ENCODE assay signal across 1 cellular context in the genomic region with DNA sequence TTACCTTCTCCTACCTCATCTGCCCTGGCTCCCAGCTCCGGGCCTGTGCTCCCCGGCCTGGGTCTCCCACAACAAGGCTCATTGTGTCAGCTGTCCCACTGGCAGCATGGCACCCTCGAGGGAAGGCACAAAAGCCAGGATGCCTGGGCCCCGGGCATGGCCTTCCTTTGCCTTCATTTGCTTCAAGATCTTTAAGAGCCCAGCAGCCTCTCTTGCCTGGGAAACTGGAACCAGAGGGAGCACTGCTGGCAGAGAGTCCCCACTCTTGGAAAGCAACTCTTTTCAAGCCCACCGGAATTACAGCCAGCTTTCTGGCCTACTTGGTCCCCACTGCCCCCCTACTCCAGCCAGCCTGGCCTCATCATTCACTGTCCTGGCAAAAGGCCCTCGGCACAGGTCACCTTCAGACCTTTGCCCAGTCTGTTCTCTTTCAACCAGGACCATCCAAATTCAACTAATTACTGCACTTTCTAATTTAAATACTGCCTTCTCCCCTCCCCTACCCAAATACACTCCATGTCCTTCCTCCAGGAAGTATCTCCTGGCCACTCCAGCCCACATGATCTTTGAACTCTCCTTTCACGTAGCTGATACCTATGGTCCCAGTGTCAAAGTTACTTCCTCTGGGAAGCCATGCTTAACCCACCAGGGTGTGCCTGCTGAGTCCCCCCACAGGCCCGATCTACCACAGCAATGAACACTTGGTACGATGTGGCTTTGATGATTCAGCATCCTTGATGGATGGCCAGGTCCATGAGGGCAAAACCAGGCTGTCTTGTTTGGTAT.
TF ChIP-seq lines count a peak whose summit lies in the region.

No MANE protein-coding gene starts in this region.

TF ChIP-seq in HepG2, 621 proteins besides CTCF, POLR2A, EP300 and RAD21 (continued from another document and continues in another):
- TF ChIP-seq, protein P1, sequence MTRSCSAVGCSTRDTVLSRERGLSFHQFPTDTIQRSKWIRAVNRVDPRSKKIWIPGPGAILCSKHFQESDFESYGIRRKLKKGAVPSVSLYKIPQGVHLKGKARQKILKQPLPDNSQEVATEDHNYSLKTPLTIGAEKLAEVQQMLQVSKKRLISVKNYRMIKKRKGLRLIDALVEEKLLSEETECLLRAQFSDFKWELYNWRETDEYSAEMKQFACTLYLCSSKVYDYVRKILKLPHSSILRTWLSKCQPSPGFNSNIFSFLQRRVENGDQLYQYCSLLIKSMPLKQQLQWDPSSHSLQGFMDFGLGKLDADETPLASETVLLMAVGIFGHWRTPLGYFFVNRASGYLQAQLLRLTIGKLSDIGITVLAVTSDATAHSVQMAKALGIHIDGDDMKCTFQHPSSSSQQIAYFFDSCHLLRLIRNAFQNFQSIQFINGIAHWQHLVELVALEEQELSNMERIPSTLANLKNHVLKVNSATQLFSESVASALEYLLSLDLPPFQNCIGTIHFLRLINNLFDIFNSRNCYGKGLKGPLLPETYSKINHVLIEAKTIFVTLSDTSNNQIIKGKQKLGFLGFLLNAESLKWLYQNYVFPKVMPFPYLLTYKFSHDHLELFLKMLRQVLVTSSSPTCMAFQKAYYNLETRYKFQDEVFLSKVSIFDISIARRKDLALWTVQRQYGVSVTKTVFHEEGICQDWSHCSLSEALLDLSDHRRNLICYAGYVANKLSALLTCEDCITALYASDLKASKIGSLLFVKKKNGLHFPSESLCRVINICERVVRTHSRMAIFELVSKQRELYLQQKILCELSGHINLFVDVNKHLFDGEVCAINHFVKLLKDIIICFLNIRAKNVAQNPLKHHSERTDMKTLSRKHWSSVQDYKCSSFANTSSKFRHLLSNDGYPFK (CRISPR knock-in tag; IDR thresholded peaks at IDR 0.05; ENCODE audit: borderline replicate concordance), result peak; percentile 30; the same call in 1 of the 2 replicates
- TF ChIP-seq SOX6 (IDR thresholded peaks at IDR 0.05) (no peak), SOX6 (CRISPR knock-in tag; IDR thresholded peaks at IDR 0.05) (0 out of 2 replicates have a peak, but pooled peaks have one; percentile 23), SOX5 (CRISPR knock-in tag; IDR thresholded peaks at IDR 0.05; ENCODE audit: borderline replicate concordance) (0 out of 2 replicates have a peak, but pooled peaks have one; percentile 32), HOXA5 (CRISPR knock-in tag; IDR thresholded peaks at IDR 0.05) (no peak), SRY (CRISPR knock-in tag; IDR thresholded peaks at IDR 0.05) (no peak), NBN (conservative IDR thresholded peaks at IDR 0.05) (no peak), HDAC2 (CRISPR knock-in tag; IDR thresholded peaks at IDR 0.05) (peak; percentile 28; the same call in 1 of the 2 replicates), JUN (CRISPR knock-in tag; IDR thresholded peaks at IDR 0.05) (no peak), ELF3 (CRISPR knock-in tag; IDR thresholded peaks at IDR 0.05) (peak; percentile 98), FOSL2 (CRISPR knock-in tag; IDR thresholded peaks at IDR 0.05) (0 out of 2 replicates have a peak, but pooled peaks have one; percentile 3), THAP11 (CRISPR knock-in tag; IDR thresholded peaks at IDR 0.05) (0 out of 2 replicates have a peak, but pooled peaks have one; percentile 25), ZMYM3 (CRISPR knock-in tag; IDR thresholded peaks at IDR 0.05) (no peak), CENPX (CRISPR knock-in tag; IDR thresholded peaks at IDR 0.05) (no peak), HNRNPL (IDR thresholded peaks at IDR 0.05; ENCODE audit: low read depth, low read length) (0 out of 2 replicates have a peak, but pooled peaks have one; percentile 32), SP140L (CRISPR knock-in tag; IDR thresholded peaks at IDR 0.05; ENCODE audit: borderline replicate concordance) (no peak), MZF1 (CRISPR knock-in tag; IDR thresholded peaks at IDR 0.05; ENCODE audit: borderline replicate concordance) (0 out of 2 replicates have a peak, but pooled peaks have one; percentile 8), ZSCAN21 (CRISPR knock-in tag; IDR thresholded peaks at IDR 0.05; ENCODE audit: borderline replicate concordance) (0 out of 2 replicates have a peak, but pooled peaks have one; percentile 41), GATAD1 (CRISPR knock-in tag; IDR thresholded peaks at IDR 0.05) (no peak), ZSCAN30 (CRISPR knock-in tag; IDR thresholded peaks at IDR 0.05) (no peak), REPIN1 (CRISPR knock-in tag; IDR thresholded peaks at IDR 0.05; ENCODE audit: borderline replicate concordance, low read depth) (0 out of 2 replicates have a peak, but pooled peaks have one; percentile 32), ZNF713 (CRISPR knock-in tag; IDR thresholded peaks at IDR 0.05) (no peak), ZNF891 (CRISPR knock-in tag; IDR thresholded peaks at IDR 0.05) (0 out of 2 replicates have a peak, but pooled peaks have one; percentile 40), PRPF4 (IDR thresholded peaks at IDR 0.05; ENCODE audit: low read depth, low read length, poor library complexity, severe bottlenecking) (no peak), ZNF333 (CRISPR knock-in tag; IDR thresholded peaks at IDR 0.05; ENCODE audit: borderline replicate concordance) (no peak), GATAD2A (CRISPR knock-in tag; IDR thresholded peaks at IDR 0.05) (peak; percentile 58; the same call in 1 of the 2 replicates), ZNF501 (CRISPR knock-in tag; IDR thresholded peaks at IDR 0.05) (peak; percentile 42; the same call in 1 of the 2 replicates), ZFP1 (CRISPR knock-in tag; IDR thresholded peaks at IDR 0.05) (no peak), MAFG (CRISPR knock-in tag; IDR thresholded peaks at IDR 0.05) (peak; percentile 43; the same call in 1 of the 2 replicates), ZFP41 (CRISPR knock-in tag; IDR thresholded peaks at IDR 0.05; ENCODE audit: borderline replicate concordance) (no peak), ZNF724P (CRISPR knock-in tag; IDR thresholded peaks at IDR 0.05; ENCODE audit: borderline replicate concordance) (0 out of 2 replicates have a peak, but pooled peaks have one; percentile 71), ETV6 (CRISPR knock-in tag; conservative IDR thresholded peaks at IDR 0.05) (no peak), ZFX (CRISPR knock-in tag; IDR thresholded peaks at IDR 0.05; ENCODE audit: low read depth) (peak; percentile 17; the same call in 1 of the 2 replicates), KAT8 (CRISPR knock-in tag; IDR thresholded peaks at IDR 0.05) (peak; percentile 46; the same call in 1 of the 2 replicates), RFX5 (IDR thresholded peaks at IDR 0.05; ENCODE audit: low read depth, low read length) (no peak), CCAR2 (optimal IDR thresholded peaks at IDR 0.05; ENCODE audit: low read depth, low read length) (no peak)
- TF ChIP-seq, protein P2, sequence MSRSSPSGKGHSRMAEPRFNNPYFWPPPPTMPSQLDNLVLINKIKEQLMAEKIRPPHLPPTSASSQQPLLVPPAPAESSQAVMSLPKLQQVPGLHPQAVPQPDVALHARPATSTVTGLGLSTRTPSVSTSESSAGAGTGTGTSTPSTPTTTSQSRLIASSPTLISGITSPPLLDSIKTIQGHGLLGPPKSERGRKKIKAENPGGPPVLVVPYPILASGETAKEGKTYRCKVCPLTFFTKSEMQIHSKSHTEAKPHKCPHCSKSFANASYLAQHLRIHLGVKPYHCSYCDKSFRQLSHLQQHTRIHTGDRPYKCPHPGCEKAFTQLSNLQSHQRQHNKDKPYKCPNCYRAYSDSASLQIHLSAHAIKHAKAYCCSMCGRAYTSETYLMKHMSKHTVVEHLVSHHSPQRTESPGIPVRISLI (CRISPR knock-in tag; IDR thresholded peaks at IDR 0.05; ENCODE audit: borderline replicate concordance), result no peak
- TF ChIP-seq, protein P3, sequence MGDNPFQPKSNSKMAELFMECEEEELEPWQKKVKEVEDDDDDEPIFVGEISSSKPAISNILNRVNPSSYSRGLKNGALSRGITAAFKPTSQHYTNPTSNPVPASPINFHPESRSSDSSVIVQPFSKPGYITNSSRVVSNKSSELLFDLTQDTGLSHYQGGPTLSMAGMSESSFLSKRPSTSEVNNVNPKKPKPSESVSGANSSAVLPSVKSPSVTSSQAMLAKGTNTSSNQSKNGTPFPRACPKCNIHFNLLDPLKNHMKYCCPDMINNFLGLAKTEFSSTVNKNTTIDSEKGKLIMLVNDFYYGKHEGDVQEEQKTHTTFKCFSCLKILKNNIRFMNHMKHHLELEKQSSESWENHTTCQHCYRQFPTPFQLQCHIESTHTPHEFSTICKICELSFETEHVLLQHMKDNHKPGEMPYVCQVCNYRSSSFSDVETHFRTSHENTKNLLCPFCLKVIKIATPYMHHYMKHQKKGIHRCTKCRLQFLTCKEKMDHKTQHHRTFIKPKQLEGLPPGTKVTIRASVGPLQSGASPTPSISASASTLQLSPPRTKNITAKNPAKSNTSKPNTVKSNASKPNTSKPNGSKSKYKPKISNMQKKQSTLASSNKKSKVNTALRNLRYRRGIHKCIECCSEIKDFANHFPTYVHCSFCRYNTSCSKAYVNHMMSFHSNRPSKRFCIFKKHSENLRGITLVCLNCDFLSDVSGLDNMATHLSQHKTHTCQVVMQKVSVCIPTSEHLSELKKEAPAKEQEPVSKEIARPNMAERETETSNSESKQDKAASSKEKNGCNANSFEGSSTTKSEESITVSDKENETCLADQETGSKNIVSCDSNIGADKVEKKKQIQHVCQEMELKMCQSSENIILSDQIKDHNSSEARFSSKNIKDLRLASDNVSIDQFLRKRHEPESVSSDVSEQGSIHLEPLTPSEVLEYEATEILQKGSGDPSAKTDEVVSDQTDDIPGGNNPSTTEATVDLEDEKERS (CRISPR knock-in tag; IDR thresholded peaks at IDR 0.05), result peak; percentile 66; the same call in 1 of the 2 replicates
- TF ChIP-seq, protein P4, sequence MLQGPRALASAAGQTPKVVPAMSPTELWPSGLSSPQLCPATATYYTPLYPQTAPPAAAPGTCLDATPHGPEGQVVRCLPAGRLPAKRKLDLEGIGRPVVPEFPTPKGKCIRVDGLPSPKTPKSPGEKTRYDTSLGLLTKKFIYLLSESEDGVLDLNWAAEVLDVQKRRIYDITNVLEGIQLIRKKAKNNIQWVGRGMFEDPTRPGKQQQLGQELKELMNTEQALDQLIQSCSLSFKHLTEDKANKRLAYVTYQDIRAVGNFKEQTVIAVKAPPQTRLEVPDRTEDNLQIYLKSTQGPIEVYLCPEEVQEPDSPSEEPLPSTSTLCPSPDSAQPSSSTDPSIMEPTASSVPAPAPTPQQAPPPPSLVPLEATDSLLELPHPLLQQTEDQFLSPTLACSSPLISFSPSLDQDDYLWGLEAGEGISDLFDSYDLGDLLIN (CRISPR knock-in tag; IDR thresholded peaks at IDR 0.05; ENCODE audit: borderline replicate concordance), result no peak
- TF ChIP-seq, protein P5, sequence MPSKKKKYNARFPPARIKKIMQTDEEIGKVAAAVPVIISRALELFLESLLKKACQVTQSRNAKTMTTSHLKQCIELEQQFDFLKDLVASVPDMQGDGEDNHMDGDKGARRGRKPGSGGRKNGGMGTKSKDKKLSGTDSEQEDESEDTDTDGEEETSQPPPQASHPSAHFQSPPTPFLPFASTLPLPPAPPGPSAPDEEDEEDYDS (CRISPR knock-in tag; IDR thresholded peaks at IDR 0.05), result 0 out of 2 replicates have a peak, but pooled peaks have one; percentile 13
- TF ChIP-seq, protein P6, sequence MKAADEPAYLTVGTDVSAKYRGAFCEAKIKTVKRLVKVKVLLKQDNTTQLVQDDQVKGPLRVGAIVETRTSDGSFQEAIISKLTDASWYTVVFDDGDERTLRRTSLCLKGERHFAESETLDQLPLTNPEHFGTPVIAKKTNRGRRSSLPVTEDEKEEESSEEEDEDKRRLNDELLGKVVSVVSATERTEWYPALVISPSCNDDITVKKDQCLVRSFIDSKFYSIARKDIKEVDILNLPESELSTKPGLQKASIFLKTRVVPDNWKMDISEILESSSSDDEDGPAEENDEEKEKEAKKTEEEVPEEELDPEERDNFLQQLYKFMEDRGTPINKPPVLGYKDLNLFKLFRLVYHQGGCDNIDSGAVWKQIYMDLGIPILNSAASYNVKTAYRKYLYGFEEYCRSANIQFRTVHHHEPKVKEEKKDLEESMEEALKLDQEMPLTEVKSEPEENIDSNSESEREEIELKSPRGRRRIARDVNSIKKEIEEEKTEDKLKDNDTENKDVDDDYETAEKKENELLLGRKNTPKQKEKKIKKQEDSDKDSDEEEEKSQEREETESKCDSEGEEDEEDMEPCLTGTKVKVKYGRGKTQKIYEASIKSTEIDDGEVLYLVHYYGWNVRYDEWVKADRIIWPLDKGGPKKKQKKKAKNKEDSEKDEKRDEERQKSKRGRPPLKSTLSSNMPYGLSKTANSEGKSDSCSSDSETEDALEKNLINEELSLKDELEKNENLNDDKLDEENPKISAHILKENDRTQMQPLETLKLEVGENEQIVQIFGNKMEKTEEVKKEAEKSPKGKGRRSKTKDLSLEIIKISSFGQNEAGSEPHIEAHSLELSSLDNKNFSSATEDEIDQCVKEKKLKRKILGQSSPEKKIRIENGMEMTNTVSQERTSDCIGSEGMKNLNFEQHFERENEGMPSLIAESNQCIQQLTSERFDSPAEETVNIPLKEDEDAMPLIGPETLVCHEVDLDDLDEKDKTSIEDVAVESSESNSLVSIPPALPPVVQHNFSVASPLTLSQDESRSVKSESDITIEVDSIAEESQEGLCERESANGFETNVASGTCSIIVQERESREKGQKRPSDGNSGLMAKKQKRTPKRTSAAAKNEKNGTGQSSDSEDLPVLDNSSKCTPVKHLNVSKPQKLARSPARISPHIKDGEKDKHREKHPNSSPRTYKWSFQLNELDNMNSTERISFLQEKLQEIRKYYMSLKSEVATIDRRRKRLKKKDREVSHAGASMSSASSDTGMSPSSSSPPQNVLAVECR (CRISPR knock-in tag; IDR thresholded peaks at IDR 0.05; ENCODE audit: borderline replicate concordance), result peak; percentile 24; the same call in 1 of the 2 replicates
- TF ChIP-seq, protein P7, sequence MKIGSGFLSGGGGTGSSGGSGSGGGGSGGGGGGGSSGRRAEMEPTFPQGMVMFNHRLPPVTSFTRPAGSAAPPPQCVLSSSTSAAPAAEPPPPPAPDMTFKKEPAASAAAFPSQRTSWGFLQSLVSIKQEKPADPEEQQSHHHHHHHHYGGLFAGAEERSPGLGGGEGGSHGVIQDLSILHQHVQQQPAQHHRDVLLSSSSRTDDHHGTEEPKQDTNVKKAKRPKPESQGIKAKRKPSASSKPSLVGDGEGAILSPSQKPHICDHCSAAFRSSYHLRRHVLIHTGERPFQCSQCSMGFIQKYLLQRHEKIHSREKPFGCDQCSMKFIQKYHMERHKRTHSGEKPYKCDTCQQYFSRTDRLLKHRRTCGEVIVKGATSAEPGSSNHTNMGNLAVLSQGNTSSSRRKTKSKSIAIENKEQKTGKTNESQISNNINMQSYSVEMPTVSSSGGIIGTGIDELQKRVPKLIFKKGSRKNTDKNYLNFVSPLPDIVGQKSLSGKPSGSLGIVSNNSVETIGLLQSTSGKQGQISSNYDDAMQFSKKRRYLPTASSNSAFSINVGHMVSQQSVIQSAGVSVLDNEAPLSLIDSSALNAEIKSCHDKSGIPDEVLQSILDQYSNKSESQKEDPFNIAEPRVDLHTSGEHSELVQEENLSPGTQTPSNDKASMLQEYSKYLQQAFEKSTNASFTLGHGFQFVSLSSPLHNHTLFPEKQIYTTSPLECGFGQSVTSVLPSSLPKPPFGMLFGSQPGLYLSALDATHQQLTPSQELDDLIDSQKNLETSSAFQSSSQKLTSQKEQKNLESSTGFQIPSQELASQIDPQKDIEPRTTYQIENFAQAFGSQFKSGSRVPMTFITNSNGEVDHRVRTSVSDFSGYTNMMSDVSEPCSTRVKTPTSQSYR (CRISPR knock-in tag; IDR thresholded peaks at IDR 0.05; ENCODE audit: borderline replicate concordance), result peak; percentile 19; the same call in 1 of the 2 replicates
